In genomic region chr7:23945472-23945871, GRCh38 we compare ENCODE assay signal across 7 cellular contexts.
"Had no signal": no experiment of that assay in that cellular context is flagged by ENCODE, and none has a peak within 500 bp of the region (broad histone marks: within the 10 kb centered on the region; RNA-seq: fewer than 3 reads in every experiment).

No MANE protein-coding gene starts in this region.

- H3K27ac ChIP-seq: HL-60, KMS-11 had no signal

- DNase-seq: Karpas-422, Kasumi-1, KBM-7, KG1 had no signal

- FAIRE-seq: HTR-8/SVneo had no signal

- H3K4me2 ChIP-seq: KMS-11 had no signal

- H3K9ac ChIP-seq: KMS-11 had no signal
